In the genomic region with DNA sequence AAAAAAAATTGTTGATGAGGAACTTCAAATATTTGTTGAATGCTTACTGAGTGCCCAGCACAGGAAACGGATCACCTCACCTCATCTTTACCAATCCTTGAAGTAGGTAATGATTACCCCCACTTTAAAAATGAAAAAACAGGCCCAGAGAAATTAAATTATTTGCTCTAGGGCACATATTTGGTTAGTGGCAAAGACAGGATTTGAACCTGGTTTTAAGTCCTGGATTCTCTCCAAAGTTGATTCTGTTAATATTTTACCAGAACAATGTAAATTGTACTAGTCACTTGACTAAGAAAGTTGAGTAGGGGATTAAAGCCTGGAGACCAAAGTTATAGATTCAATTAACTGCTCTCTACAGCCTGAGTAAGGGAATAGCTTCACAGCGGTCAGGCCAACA, we compare ENCODE assay signal across 17 cellular contexts.
A peak's percentile ranks its signal among the peaks of the same experiment; 100 is the strongest.
DNase-seq lines count a peak whose midpoint lies in the region; ATAC-seq and TF ChIP-seq lines count a peak whose summit lies in the region.
"Had no signal": no experiment of that assay in that cellular context is flagged by ENCODE, and none has a peak within 500 bp of the region (broad histone marks: within the 10 kb centered on the region; RNA-seq: fewer than 3 reads in every experiment).

No MANE protein-coding gene starts in this region.

- no peaks in the 10 kb centered on the region for H3K9me3 Mint-ChIP-seq in activated T-cell treated with anti-CD3 and anti-CD28 coated beads, Interleukin-2, amount 50 U/mL, for 24 hours
- H3K9me3 Mint-ChIP-seq in stimulated activated effector memory CD8-positive, alpha-beta T cell treated with anti-CD3 and anti-CD28 coated beads, Interleukin-12 subunit alpha, Interleukin-12 subunit beta, amount 100 ng/mL, for 72 hours: no peaks in the 10 kb centered on the region

- peaks cover 24% of the 10 kb centered on the region for H3K4me1 Mint-ChIP-seq in activated T-cell treated with anti-CD3 and anti-CD28 coated beads, Interleukin-2, amount 50 U/mL, for 24 hours (ENCODE audit: low read depth)
- peaks cover 16% of the 10 kb centered on the region for H3K4me1 Mint-ChIP-seq in stimulated activated effector memory CD8-positive, alpha-beta T cell treated with anti-CD3 and anti-CD28 coated beads, Interleukin-12 subunit alpha, Interleukin-12 subunit beta, amount 100 ng/mL, for 72 hours
- H3K4me1 Mint-ChIP-seq: WTC11 had no signal

- H3K4me3 Mint-ChIP-seq in activated T-cell treated with anti-CD3 and anti-CD28 coated beads, Interleukin-2, amount 50 U/mL, for 24 hours: peak overlapping the region; percentile 51
- H3K4me3 Mint-ChIP-seq in stimulated activated effector memory CD8-positive, alpha-beta T cell treated with anti-CD3 and anti-CD28 coated beads, Interleukin-12 subunit alpha, Interleukin-12 subunit beta, amount 100 ng/mL, for 72 hours: peak overlapping the region; percentile 48
- H3K4me3 Mint-ChIP-seq: WTC11 had no signal

- peak overlapping the region; percentile 66 for H3K4me2 ChIP-seq in MM.1S (ENCODE audit: low read depth, low read length)

- no peaks in the 10 kb centered on the region for H3K36me3 ChIP-seq in MM.1S (replicated peaks; ENCODE audit: insufficient read depth, low read length)
- no peaks in the 10 kb centered on the region for H3K36me3 ChIP-seq in endocrine pancreas (ENCODE audit: control insufficient read depth, insufficient read depth, low read length)

- H3K27me3 ChIP-seq in MM.1S (replicated peaks; ENCODE audit: insufficient read depth, low read length) (no peaks in the 10 kb centered on the region), endocrine pancreas (ENCODE audit: control insufficient read depth, insufficient read depth, low read length) (no peaks in the 10 kb centered on the region)

- DNase-seq in activated T-cell treated with anti-CD3 and anti-CD28 coated beads, Interleukin-2, amount 50 U/mL, for 24 hours: no peak
- DNase-seq in activated T-cell treated with anti-CD3 and anti-CD28 coated beads for 4 hours (no peak), MM.1S (no peak), SKM-1 treated with dmso at 0.1 percent for 144 hours (lab: John Stamatoyannopoulos, UW; ENCODE audit: unreplicated experiment) (no peak), H4 (ENCODE audit: low spot score) (no peak)
- DNase-seq in stimulated activated effector memory CD8-positive, alpha-beta T cell treated with anti-CD3 and anti-CD28 coated beads, Interleukin-12 subunit alpha, Interleukin-12 subunit beta, amount 100 ng/mL, for 72 hours (ENCODE audit: low spot score in 2 of 2): no peak
- no peak for DNase-seq in activated naive CD4-positive, alpha-beta T cell (lab: John Stamatoyannopoulos, UW)
- DNase-seq: activated gamma-delta T cell treated with Interleukin-2 at 50 U/mL for 16 hours; DMS79; mesenchymal stem cell; NCI-H1417; NCI-H526 treated with DMSO at 0.1 percent for 48 hours; SHP77 treated with DMSO at 0.1 percent for 48 hours; stimulated activated CD4-positive, alpha-beta T cell treated with anti-CD3 and anti-CD28 coated beads, Interleukin-1b, Interleukin-23, amount 100 ng/mL, for 48 hours had no signal

- H3K36me3 Mint-ChIP-seq in activated T-cell treated with anti-CD3 and anti-CD28 coated beads, Interleukin-2, amount 50 U/mL, for 24 hours (ENCODE audit: low read depth): no peaks in the 10 kb centered on the region
- H3K36me3 Mint-ChIP-seq in stimulated activated effector memory CD8-positive, alpha-beta T cell treated with anti-CD3 and anti-CD28 coated beads, Interleukin-12 subunit alpha, Interleukin-12 subunit beta, amount 100 ng/mL, for 72 hours: no peaks in the 10 kb centered on the region
- H3K36me3 Mint-ChIP-seq: WTC11 had no signal

- H4K20me1 ChIP-seq in MM.1S (ENCODE audit: insufficient read depth, low read length): no peaks in the 10 kb centered on the region

- H3K4me3 ChIP-seq in MM.1S (ENCODE audit: low read length) (no peak overlapping the region), endocrine pancreas (ENCODE audit: control insufficient read depth, insufficient read depth, low read length) (peak overlapping the region; percentile 40)

- H3K9me3 ChIP-seq in MM.1S (replicated peaks; ENCODE audit: insufficient read depth, low read length): no peaks in the 10 kb centered on the region
- no peaks in the 10 kb centered on the region for H3K9me3 ChIP-seq in endocrine pancreas (ENCODE audit: control insufficient read depth, low read length)

- no peak for TF ChIP-seq CTCF in MM.1S (IDR thresholded peaks at IDR 0.05; ENCODE audit: low read length)

- no peaks in the 10 kb centered on the region for H3K9me2 ChIP-seq in MM.1S (replicated peaks; ENCODE audit: insufficient read depth, low read length)

- H3K27ac Mint-ChIP-seq in activated T-cell treated with anti-CD3 and anti-CD28 coated beads, Interleukin-2, amount 50 U/mL, for 24 hours: peak overlapping the region; percentile 34
- peak overlapping the region; percentile 61 for H3K27ac Mint-ChIP-seq in stimulated activated effector memory CD8-positive, alpha-beta T cell treated with anti-CD3 and anti-CD28 coated beads, Interleukin-12 subunit alpha, Interleukin-12 subunit beta, amount 100 ng/mL, for 72 hours
- H3K27ac Mint-ChIP-seq: WTC11 had no signal

- peaks cover 6% of the 10 kb centered on the region for H3F3A ChIP-seq in MM.1S (ENCODE audit: insufficient read depth, low read length)

- no peak overlapping the region for H3K9ac ChIP-seq in MM.1S (ENCODE audit: low read length)
- no peak overlapping the region for H3K9ac ChIP-seq in endocrine pancreas (ENCODE audit: control insufficient read depth, insufficient read depth, low read length)

- H3K27me3 Mint-ChIP-seq in activated T-cell treated with anti-CD3 and anti-CD28 coated beads, Interleukin-2, amount 50 U/mL, for 24 hours: peaks cover 4% of the 10 kb centered on the region

- H3K4me1 ChIP-seq in MM.1S (ENCODE audit: low read length) (peaks cover 20% of the 10 kb centered on the region), endocrine pancreas (ENCODE audit: control insufficient read depth, insufficient read depth, low read length) (no peaks in the 10 kb centered on the region)

- no peaks in the 10 kb centered on the region for H3K79me2 ChIP-seq in MM.1S (ENCODE audit: low read length)

- no peak for ATAC-seq in stimulated activated effector memory CD8-positive, alpha-beta T cell treated with anti-CD3 and anti-CD28 coated beads, Interleukin-12 subunit alpha, Interleukin-12 subunit beta, amount 100 ng/mL, for 72 hours
- ATAC-seq: WTC11 had no signal

- H3K27ac ChIP-seq in MM.1S (ENCODE audit: low read length): no peak overlapping the region
- H3K27ac ChIP-seq: epithelial cell of prostate had no signal

- no peak overlapping the region for H2AFZ ChIP-seq in MM.1S (ENCODE audit: low read length)
